32 cellular contexts compared by ENCODE assay signal in the genomic region with DNA sequence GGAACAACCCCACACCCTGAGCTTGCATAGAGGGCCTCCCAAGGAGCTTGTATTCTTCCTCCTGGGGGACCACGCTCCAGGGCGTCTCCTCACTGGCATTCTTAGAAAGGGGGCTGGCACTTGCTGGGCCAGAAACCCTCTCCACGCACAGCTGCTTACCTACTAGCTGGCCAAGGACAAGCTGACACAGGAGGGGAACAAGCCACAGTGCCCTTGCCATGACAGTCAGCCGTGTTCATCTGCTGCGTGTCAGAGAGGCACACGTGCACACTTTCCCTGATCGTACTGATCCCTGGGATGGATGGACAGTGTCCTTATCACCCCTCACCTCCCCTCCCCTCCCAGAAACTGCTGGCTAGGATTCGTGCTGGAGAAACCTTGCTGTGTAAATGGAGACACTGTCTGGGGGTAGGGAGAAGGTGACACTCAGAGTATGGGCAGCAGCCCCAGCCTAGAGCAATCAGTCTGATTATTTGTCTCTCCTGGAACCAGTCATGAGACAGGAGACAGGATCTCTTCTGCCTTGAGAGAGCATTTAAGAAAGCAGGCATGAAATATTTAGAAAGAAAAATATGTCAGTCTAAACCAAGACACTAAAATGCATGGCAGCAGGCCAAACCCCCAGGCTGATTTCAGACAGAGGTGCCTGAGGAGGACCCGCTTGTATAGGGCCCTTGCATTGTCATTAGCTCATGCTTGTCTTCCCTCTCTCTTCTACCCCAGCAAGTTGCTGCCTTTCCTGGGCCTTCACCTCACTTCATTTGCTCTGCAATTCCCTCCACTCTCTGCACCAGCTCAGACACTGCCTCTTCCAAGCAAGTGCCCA.
DNase-seq lines count a peak whose midpoint lies in the region; ATAC-seq and TF ChIP-seq lines count a peak whose summit lies in the region.
"Had no signal": no experiment of that assay in that cellular context is flagged by ENCODE, and none has a peak within 500 bp of the region (broad histone marks: within the 10 kb centered on the region; RNA-seq: fewer than 3 reads in every experiment).

No MANE protein-coding gene starts in this region.

- H3K56ac ChIP-seq in IMR-90 (ENCODE audit: extremely low read depth, insufficient read depth, low read length): no peak overlapping the region

- H2BK20ac ChIP-seq in IMR-90 (ENCODE audit: low read depth, low read length): no peak overlapping the region

- no peak overlapping the region for H2AK9ac ChIP-seq in IMR-90 (replicated peaks; ENCODE audit: low read depth, low read length, poor library complexity)

- H2BK5ac ChIP-seq in IMR-90 (ENCODE audit: low read depth, low read length, poor library complexity, severe bottlenecking): no peak overlapping the region

- H3K4me1 Mint-ChIP-seq in activated naive CD8-positive, alpha-beta T cell treated with anti-CD3 and anti-CD28 coated beads, Interleukin-2, amount 50 U/mL, for 24 hours: no peaks in the 10 kb centered on the region
- no peaks in the 10 kb centered on the region for H3K4me1 Mint-ChIP-seq in activated naive CD8-positive, alpha-beta T cell treated with anti-CD3 and anti-CD28 coated beads for 36 hours
- no peaks in the 10 kb centered on the region for H3K4me1 Mint-ChIP-seq in stimulated activated memory B cell treated with anti-CD40 and anti-IgM and Interleukin-4, amounts not matched to agents 10 μg/mL and 1 μg/mL and 100 μg/mL, for 72 hours
- H3K4me1 Mint-ChIP-seq in activated naive CD4-positive, alpha-beta T cell treated with anti-CD3 and anti-CD28 coated beads, Interleukin-2, amount 10 ng/mL, durations not matched to agents 7 days and 5 days: no peaks in the 10 kb centered on the region
- H3K4me1 Mint-ChIP-seq: B cell, memory B cell, neural crest cell had no signal

- in situ Hi-C loops in IMR-90 (cut with MboI; ENCODE audit: low sequenced_read_pairs): no loop called here

- no TSS peak for BruUV-seq in IMR-90 (replicated peaks; lab: Mats Ljungman, UMichigan)

- intact Hi-C loops in IMR-90 (cut with micrococcal nuclease): no loop called here

- no peak overlapping the region for H3K4ac ChIP-seq in IMR-90 (ENCODE audit: low read depth, low read length)

- 49% methylated on average over 3 of the region's 9 CpGs; no CpG with 5 or more reads in 1 of the 2 experiments for WGBS in IMR-90 (ENCODE audit: extremely low coverage in 2 of 2, insufficient read length in 1 of 2), 2 experiments

- H4K8ac ChIP-seq in IMR-90 (ENCODE audit: low read depth in 2 of 2, low read length in 2 of 2): no peak overlapping the region

- H2BK15ac ChIP-seq in IMR-90 (ENCODE audit: low read depth, low read length): no peak overlapping the region

- H4K5ac ChIP-seq in IMR-90 (ENCODE audit: low read depth, low read length): no peak overlapping the region

- peak; percentile 11 for ATAC-seq in activated naive CD8-positive, alpha-beta T cell treated with anti-CD3 and anti-CD28 coated beads, Interleukin-2, amount 50 U/mL, for 24 hours
- ATAC-seq in IMR-90 (ENCODE audit: low read depth) (no peak), esophagus mucosa (peak; percentile 22)
- ATAC-seq in stimulated activated memory B cell treated with anti-CD40 and anti-IgM and Interleukin-4, amounts not matched to agents 10 μg/mL and 1 μg/mL and 100 μg/mL, for 72 hours: peak; percentile 21
- ATAC-seq: activated CD8-positive, alpha-beta T cell treated with anti-CD3 and anti-CD28 coated beads for 36 hours had no signal

- H3K27me3 ChIP-seq in IMR-90 (ENCODE audit: control insufficient read depth, insufficient read depth, low read length) (no peaks in the 10 kb centered on the region), WERI-Rb-1 (ENCODE audit: insufficient read depth, low read depth, severe bottlenecking) (no peaks in the 10 kb centered on the region)
- H3K27me3 ChIP-seq: stomach, uterus had no signal

- H3K4me1 ChIP-seq in IMR-90 (ENCODE audit: control insufficient read depth, insufficient read depth, low read length): no peaks in the 10 kb centered on the region
- H3K4me1 ChIP-seq: parathyroid adenoma, stomach, uterus had no signal

- no peaks in the 10 kb centered on the region for H3K9me3 Mint-ChIP-seq in activated naive CD8-positive, alpha-beta T cell treated with anti-CD3 and anti-CD28 coated beads, Interleukin-2, amount 50 U/mL, for 24 hours
- peaks cover 1% of the 10 kb centered on the region for H3K9me3 Mint-ChIP-seq in activated naive CD8-positive, alpha-beta T cell treated with anti-CD3 and anti-CD28 coated beads for 36 hours
- H3K9me3 Mint-ChIP-seq in stimulated activated memory B cell treated with anti-CD40 and anti-IgM and Interleukin-4, amounts not matched to agents 10 μg/mL and 1 μg/mL and 100 μg/mL, for 72 hours: no peaks in the 10 kb centered on the region
- no peaks in the 10 kb centered on the region for H3K9me3 Mint-ChIP-seq in activated naive CD4-positive, alpha-beta T cell treated with anti-CD3 and anti-CD28 coated beads, Interleukin-2, amount 10 ng/mL, durations not matched to agents 7 days and 5 days
- H3K9me3 Mint-ChIP-seq: activated CD8-positive, alpha-beta T cell treated with anti-CD3 and anti-CD28 coated beads for 36 hours had no signal

- no peak overlapping the region for H2BK120ac ChIP-seq in IMR-90 (ENCODE audit: low read depth, low read length)

- dilution Hi-C loops in IMR-90 (cut with HindIII; ENCODE audit: low sequenced_read_pairs, unreplicated experiment): no loop called here

- H3K4me2 ChIP-seq in IMR-90 (ENCODE audit: low read depth, low read length): no peak overlapping the region
- H3K4me2 ChIP-seq: KMS-11 had no signal

- H3K36me3 ChIP-seq in IMR-90 (ENCODE audit: control insufficient read depth, insufficient read depth, low read length) (no peaks in the 10 kb centered on the region), WERI-Rb-1 (no peaks in the 10 kb centered on the region)
- H3K36me3 ChIP-seq: stomach, uterus had no signal

- TF ChIP-seq CTCF in IMR-90 (conservative IDR thresholded peaks at IDR 0.05; ENCODE audit: low read depth, low read length) (no peak), WERI-Rb-1 (IDR thresholded peaks at IDR 0.05; ENCODE audit: low read depth, low read length) (no peak)

- H3K27ac ChIP-seq in IMR-90 (ENCODE audit: insufficient read depth, low read length) (no peak overlapping the region), WERI-Rb-1 (no peak overlapping the region)
- H3K27ac ChIP-seq: coronary artery, epithelial cell of prostate, KMS-11, parathyroid adenoma, RWPE1, stomach, uterus had no signal

- POLR2A ChIA-PET in IMR-90 (lab: Charles Lee; ENCODE audit: unreplicated experiment): no interaction called here

- H3K14ac ChIP-seq in IMR-90 (replicated peaks; ENCODE audit: low read depth, low read length): no peak overlapping the region

- peak overlapping the region; percentile 36 for H2AFZ ChIP-seq in IMR-90 (replicated peaks; ENCODE audit: low read length, poor library complexity)
- H2AFZ ChIP-seq: parathyroid adenoma had no signal

- H3K23ac ChIP-seq in IMR-90 (ENCODE audit: low read depth, low read length): no peak overlapping the region

- H3K79me1 ChIP-seq in IMR-90 (ENCODE audit: low read depth in 1 of 2, low read length in 2 of 2): no peaks in the 10 kb centered on the region

- no peak overlapping the region for H3K4me3 Mint-ChIP-seq in activated naive CD8-positive, alpha-beta T cell treated with anti-CD3 and anti-CD28 coated beads, Interleukin-2, amount 50 U/mL, for 24 hours
- H3K4me3 Mint-ChIP-seq in activated naive CD8-positive, alpha-beta T cell treated with anti-CD3 and anti-CD28 coated beads for 36 hours: no peak overlapping the region
- no peak overlapping the region for H3K4me3 Mint-ChIP-seq in stimulated activated memory B cell treated with anti-CD40 and anti-IgM and Interleukin-4, amounts not matched to agents 10 μg/mL and 1 μg/mL and 100 μg/mL, for 72 hours
- H3K4me3 Mint-ChIP-seq in activated naive CD4-positive, alpha-beta T cell treated with anti-CD3 and anti-CD28 coated beads, Interleukin-2, amount 10 ng/mL, durations not matched to agents 7 days and 5 days: no peak overlapping the region
- H3K4me3 Mint-ChIP-seq: activated CD8-positive, alpha-beta T cell treated with anti-CD3 and anti-CD28 coated beads for 36 hours; B cell; memory B cell; neural crest cell had no signal

- H3K4me3 ChIP-seq in IMR-90 (ENCODE audit: insufficient read depth, low read depth, low read length) (no peak overlapping the region), WERI-Rb-1 (ENCODE audit: low read depth, low read length) (no peak overlapping the region)
- H3K4me3 ChIP-seq: coronary artery, stomach, uterus had no signal

- H3K9me1 ChIP-seq in IMR-90 (ENCODE audit: insufficient read depth, low read length): no peaks in the 10 kb centered on the region

- H3K27me3 Mint-ChIP-seq in activated naive CD8-positive, alpha-beta T cell treated with anti-CD3 and anti-CD28 coated beads, Interleukin-2, amount 50 U/mL, for 24 hours: no peaks in the 10 kb centered on the region
- peaks cover 6% of the 10 kb centered on the region for H3K27me3 Mint-ChIP-seq in activated naive CD8-positive, alpha-beta T cell treated with anti-CD3 and anti-CD28 coated beads for 36 hours
- H3K27me3 Mint-ChIP-seq in stimulated activated memory B cell treated with anti-CD40 and anti-IgM and Interleukin-4, amounts not matched to agents 10 μg/mL and 1 μg/mL and 100 μg/mL, for 72 hours: no peaks in the 10 kb centered on the region
- no peaks in the 10 kb centered on the region for H3K27me3 Mint-ChIP-seq in activated naive CD4-positive, alpha-beta T cell treated with anti-CD3 and anti-CD28 coated beads, Interleukin-2, amount 10 ng/mL, durations not matched to agents 7 days and 5 days
- H3K27me3 Mint-ChIP-seq: B cell had no signal

- no peaks in the 10 kb centered on the region for H4K20me1 ChIP-seq in IMR-90 (ENCODE audit: insufficient read depth, low read length)

- no peak for TF ChIP-seq RAD21 in IMR-90 (IDR thresholded peaks at IDR 0.05; ENCODE audit: low read length)

- H3K9me3 ChIP-seq in IMR-90 (ENCODE audit: control insufficient read depth, insufficient read depth, low read length): no peaks in the 10 kb centered on the region
- no peaks in the 10 kb centered on the region for H3K9me3 ChIP-seq in WERI-Rb-1 (ENCODE audit: severe bottlenecking)
- H3K9me3 ChIP-seq: stomach, uterus had no signal

- no peak for DNase-seq in activated naive CD8-positive, alpha-beta T cell treated with anti-CD3 and anti-CD28 coated beads, Interleukin-2, amount 50 U/mL, for 24 hours
- DNase-seq in activated naive CD8-positive, alpha-beta T cell treated with anti-CD3 and anti-CD28 coated beads for 36 hours: no peak
- DNase-seq in IMR-90: no peak
- DNase-seq in activated naive CD4-positive, alpha-beta T cell treated with anti-CD3 and anti-CD28 coated beads, Interleukin-2, amount 10 ng/mL, durations not matched to agents 7 days and 5 days: no peak
- DNase-seq in activated CD8-positive, alpha-beta memory T cell treated with anti-CD3 and anti-CD28 coated beads, Interleukin-2, amount 50 U/mL, for 48 hours: no peak
- DNase-seq in WERI-Rb-1: no peak
- DNase-seq: ACHN; activated CD8-positive, alpha-beta T cell treated with anti-CD3 and anti-CD28 coated beads for 36 hours; activated naive CD4-positive, alpha-beta T cell treated with anti-CD3 and anti-CD28 coated beads, Interleukin-2, amount 50 U/mL, for 16 hours; DMS53; effector memory CD4-positive, alpha-beta T cell; H7; hypothalamus; MM.1S; NCI-H1417 treated with DMSO at 0.1 percent for 48 hours; NCI-H2107; NCI-H510A; OCI-M1; retina; stimulated activated CD4-positive, alpha-beta T cell treated with anti-CD3 and anti-CD28 coated beads, Interleukin-2, amount 100 ng/mL, for 24 hours; stomach; uterus had no signal

- CTCF ChIA-PET in IMR-90 (lab: Yijun Ruan, JAX): no interaction called here
- CTCF ChIA-PET in activated naive CD4-positive, alpha-beta T cell treated with anti-CD3 and anti-CD28 coated beads, Interleukin-2, amount 10 ng/mL, durations not matched to agents 7 days and 5 days (lab: Charles Lee): no interaction called here

- no peak overlapping the region for H3K18ac ChIP-seq in IMR-90 (ENCODE audit: low read depth, low read length)

- H4K91ac ChIP-seq in IMR-90 (ENCODE audit: insufficient read depth, low read depth, low read length): no peak overlapping the region

- H3K36me3 Mint-ChIP-seq in activated naive CD8-positive, alpha-beta T cell treated with anti-CD3 and anti-CD28 coated beads, Interleukin-2, amount 50 U/mL, for 24 hours (ENCODE audit: low read depth): no peaks in the 10 kb centered on the region
- H3K36me3 Mint-ChIP-seq in activated naive CD8-positive, alpha-beta T cell treated with anti-CD3 and anti-CD28 coated beads for 36 hours: no peaks in the 10 kb centered on the region
- H3K36me3 Mint-ChIP-seq in stimulated activated memory B cell treated with anti-CD40 and anti-IgM and Interleukin-4, amounts not matched to agents 10 μg/mL and 1 μg/mL and 100 μg/mL, for 72 hours: no peaks in the 10 kb centered on the region
- no peaks in the 10 kb centered on the region for H3K36me3 Mint-ChIP-seq in activated naive CD4-positive, alpha-beta T cell treated with anti-CD3 and anti-CD28 coated beads, Interleukin-2, amount 10 ng/mL, durations not matched to agents 7 days and 5 days
- H3K36me3 Mint-ChIP-seq: memory B cell had no signal

- no peak overlapping the region for H3K9ac ChIP-seq in IMR-90 (ENCODE audit: low read depth, low read length)
- H3K9ac ChIP-seq: KMS-11, parathyroid adenoma had no signal

- TF ChIP-seq POLR2A in IMR-90 (IDR thresholded peaks at IDR 0.05; ENCODE audit: low read depth, low read length): no peak

- no peak overlapping the region for H3K27ac Mint-ChIP-seq in activated naive CD8-positive, alpha-beta T cell treated with anti-CD3 and anti-CD28 coated beads, Interleukin-2, amount 50 U/mL, for 24 hours
- no peak overlapping the region for H3K27ac Mint-ChIP-seq in activated naive CD8-positive, alpha-beta T cell treated with anti-CD3 and anti-CD28 coated beads for 36 hours
- no peak overlapping the region for H3K27ac Mint-ChIP-seq in stimulated activated memory B cell treated with anti-CD40 and anti-IgM and Interleukin-4, amounts not matched to agents 10 μg/mL and 1 μg/mL and 100 μg/mL, for 72 hours
- H3K27ac Mint-ChIP-seq in activated naive CD4-positive, alpha-beta T cell treated with anti-CD3 and anti-CD28 coated beads, Interleukin-2, amount 10 ng/mL, durations not matched to agents 7 days and 5 days: no peak overlapping the region
- H3K27ac Mint-ChIP-seq: activated CD8-positive, alpha-beta T cell treated with anti-CD3 and anti-CD28 coated beads for 36 hours; B cell; memory B cell had no signal

- H2AK5ac ChIP-seq in IMR-90 (ENCODE audit: low read depth, low read length): no peak overlapping the region
